8 cellular contexts compared by ENCODE assay signal in genomic region chr12:93570552-93571359, GRCh38. TPM values are rescaled to one million over a fixed set of nuclear protein-coding genes. Genes with fewer than 3 reads are reported as not detected.
DNase-seq lines count a peak whose midpoint lies in the region; ATAC-seq and TF ChIP-seq lines count a peak whose summit lies in the region.

No MANE protein-coding gene starts in this region.

- H3K79me2 ChIP-seq in osteoblast (ENCODE audit: insufficient read depth, low read length): peaks cover 18% of the 10 kb centered on the region

- H3K36me3 ChIP-seq in ES-I3 (ENCODE audit: insufficient read depth, low read length) (peaks cover 13% of the 10 kb centered on the region), osteoblast (ENCODE audit: insufficient read depth, low read length) (peaks cover 4% of the 10 kb centered on the region), thoracic aorta (no peaks in the 10 kb centered on the region)

- H3K4me1 ChIP-seq in ES-I3 (ENCODE audit: insufficient read depth, low read length): peaks cover 9% of the 10 kb centered on the region; the same call in 1 of the 2 replicates
- H3K4me1 ChIP-seq in osteoblast (ENCODE audit: insufficient read depth, low read length): peaks cover 11% of the 10 kb centered on the region
- peaks cover under 1 to 27% of the 10 kb centered on the region in 2 donors for H3K4me1 ChIP-seq in thoracic aorta (ENCODE audit: control insufficient read depth in 1 of 2, low read depth in 2 of 2)

- H3K9me3 Mint-ChIP-seq in activated naive CD8-positive, alpha-beta T cell (ENCODE audit: low read depth): no peaks in the 10 kb centered on the region
- H3K9me3 Mint-ChIP-seq in glutamatergic neuron (ENCODE audit: unreplicated experiment): peaks cover 7% of the 10 kb centered on the region

- H3K4me2 ChIP-seq in osteoblast (ENCODE audit: insufficient read depth, low read length): peak overlapping the region; percentile 96

- H3K4me3 ChIP-seq in LNCaP clone FGC (ENCODE audit: low read depth, low read length) (peak overlapping the region; percentile 70), osteoblast (ENCODE audit: insufficient read depth, low read length) (peak overlapping the region; percentile 91), thoracic aorta (peak overlapping the region; percentile 84)

- TF ChIP-seq CTCF in LNCaP clone FGC (IDR thresholded peaks at IDR 0.05; ENCODE audit: control insufficient read depth, extremely low read depth, insufficient read depth) (no peak), glutamatergic neuron (IDR thresholded peaks at IDR 0.05; ENCODE audit: partially characterized antibody, unreplicated experiment) (no peak), osteoblast (IDR thresholded peaks at IDR 0.05; ENCODE audit: extremely low read depth, low read depth, low read length) (no peak), thoracic aorta (IDR thresholded peaks at IDR 0.05) (no peak)

- peak overlapping the region; percentile 85 for H3K27ac Mint-ChIP-seq in activated naive CD8-positive, alpha-beta T cell
- peak overlapping the region; percentile 70 for H3K27ac Mint-ChIP-seq in glutamatergic neuron (ENCODE audit: unreplicated experiment)

- H3K27ac ChIP-seq in osteoblast (ENCODE audit: low read depth, low read length) (peak overlapping the region; percentile 74), thoracic aorta (peak overlapping the region; percentile 84 to 93)

- peak overlapping the region; percentile 89 for H3K4me3 Mint-ChIP-seq in activated naive CD8-positive, alpha-beta T cell
- peak overlapping the region; percentile 97 for H3K4me3 Mint-ChIP-seq in glutamatergic neuron (ENCODE audit: unreplicated experiment)

- peaks cover 4% of the 10 kb centered on the region for H4K20me1 ChIP-seq in osteoblast (ENCODE audit: insufficient read depth, low read length)

- peaks cover 3% of the 10 kb centered on the region for H3K36me3 Mint-ChIP-seq in activated naive CD8-positive, alpha-beta T cell
- H3K36me3 Mint-ChIP-seq in glutamatergic neuron (ENCODE audit: unreplicated experiment): no peaks in the 10 kb centered on the region

- no peaks in the 10 kb centered on the region for H3K9me3 ChIP-seq in ES-I3 (ENCODE audit: control insufficient read depth, insufficient read depth, low read length)
- no peaks in the 10 kb centered on the region for H3K9me3 ChIP-seq in osteoblast (ENCODE audit: low read depth, low read length)
- H3K9me3 ChIP-seq in thoracic aorta: no peaks in the 10 kb centered on the region

- ATAC-seq in SK-N-SH treated with all-trans-retinoic acid at 6 μM for 48 hours (peak; percentile 79), thoracic aorta (ENCODE audit: insufficient number of reproducible peaks, low FRiP score, low read depth) (peak; percentile 77)

- no peaks in the 10 kb centered on the region for H3K27me3 Mint-ChIP-seq in activated naive CD8-positive, alpha-beta T cell
- H3K27me3 Mint-ChIP-seq in glutamatergic neuron (ENCODE audit: unreplicated experiment): peaks cover 22% of the 10 kb centered on the region

- H3K9ac ChIP-seq in ES-I3 (ENCODE audit: low read depth, low read length): peak overlapping the region; percentile 72

- H2AFZ ChIP-seq in osteoblast (ENCODE audit: low read length): peak overlapping the region; percentile 78

- peaks cover 28% of the 10 kb centered on the region for H3K4me1 Mint-ChIP-seq in activated naive CD8-positive, alpha-beta T cell (ENCODE audit: low read depth)
- peaks cover 9% of the 10 kb centered on the region for H3K4me1 Mint-ChIP-seq in glutamatergic neuron (ENCODE audit: low read depth, unreplicated experiment)

- DNase-seq in GOT3 (lab: John Stamatoyannopoulos, UW): peak; percentile 11
- peak; percentile 78 for DNase-seq in LNCaP clone FGC (ENCODE audit: low read depth)
- DNase-seq in glutamatergic neuron: peak; percentile 91
- peak; percentile 98 for DNase-seq in osteoblast (ENCODE audit: insufficient read length, low spot score, missing footprints)
- DNase-seq in thoracic aorta (ENCODE audit: low spot score): peak; percentile 81

- H3K27me3 ChIP-seq in osteoblast (ENCODE audit: insufficient read depth, low read length): no peaks in the 10 kb centered on the region
- no peaks in the 10 kb centered on the region for H3K27me3 ChIP-seq in thoracic aorta (replicated peaks; ENCODE audit: insufficient read depth)

TF ChIP-seq in SK-N-SH treated with all-trans-retinoic acid at 6 μM for 48 hours, 23 proteins besides CTCF, POLR2A, EP300 and RAD21 (continues in another document):
- TF ChIP-seq TOX (CRISPR knock-in tag; IDR thresholded peaks at IDR 0.05; ENCODE audit: borderline replicate concordance) (no peak), PPARA (CRISPR knock-in tag; IDR thresholded peaks at IDR 0.05; ENCODE audit: borderline replicate concordance) (no peak), ZNF565 (CRISPR knock-in tag; conservative IDR thresholded peaks at IDR 0.05; ENCODE audit: low read depth) (no peak), TCF4 (CRISPR knock-in tag; IDR thresholded peaks at IDR 0.05; ENCODE audit: borderline replicate concordance) (no peak), TSHZ2 (CRISPR knock-in tag; IDR thresholded peaks at IDR 0.05) (peak; percentile 54), ISL1 (CRISPR knock-in tag; IDR thresholded peaks at IDR 0.05) (no peak), RARB (CRISPR knock-in tag; IDR thresholded peaks at IDR 0.05) (no peak), CSDC2 (CRISPR knock-in tag; IDR thresholded peaks at IDR 0.05) (0 out of 2 replicates have a peak, but pooled peaks have one; percentile 17), GLIS3 (CRISPR knock-in tag; IDR thresholded peaks at IDR 0.05) (peak; percentile 90), BACH2 (CRISPR knock-in tag; IDR thresholded peaks at IDR 0.05; ENCODE audit: borderline replicate concordance) (no peak), ZNF70 (CRISPR knock-in tag; IDR thresholded peaks at IDR 0.05) (no peak), CREB5 (CRISPR knock-in tag; IDR thresholded peaks at IDR 0.05; ENCODE audit: low read depth) (no peak), ZNF8 (CRISPR knock-in tag; IDR thresholded peaks at IDR 0.05) (0 out of 2 replicates have a peak, but pooled peaks have one; percentile 19), ARNTL (CRISPR knock-in tag; IDR thresholded peaks at IDR 0.05; ENCODE audit: borderline replicate concordance, low read depth) (no peak), ESRRG (CRISPR knock-in tag; IDR thresholded peaks at IDR 0.05) (no peak), ZFP3 (CRISPR knock-in tag; IDR thresholded peaks at IDR 0.05) (0 out of 2 replicates have a peak, but pooled peaks have one; percentile 30), OSR1 (CRISPR knock-in tag; IDR thresholded peaks at IDR 0.05) (no peak), ZFP30 (CRISPR knock-in tag; IDR thresholded peaks at IDR 0.05) (peak; percentile 42; the same call in 1 of the 2 replicates)
- TF ChIP-seq, protein P1, sequence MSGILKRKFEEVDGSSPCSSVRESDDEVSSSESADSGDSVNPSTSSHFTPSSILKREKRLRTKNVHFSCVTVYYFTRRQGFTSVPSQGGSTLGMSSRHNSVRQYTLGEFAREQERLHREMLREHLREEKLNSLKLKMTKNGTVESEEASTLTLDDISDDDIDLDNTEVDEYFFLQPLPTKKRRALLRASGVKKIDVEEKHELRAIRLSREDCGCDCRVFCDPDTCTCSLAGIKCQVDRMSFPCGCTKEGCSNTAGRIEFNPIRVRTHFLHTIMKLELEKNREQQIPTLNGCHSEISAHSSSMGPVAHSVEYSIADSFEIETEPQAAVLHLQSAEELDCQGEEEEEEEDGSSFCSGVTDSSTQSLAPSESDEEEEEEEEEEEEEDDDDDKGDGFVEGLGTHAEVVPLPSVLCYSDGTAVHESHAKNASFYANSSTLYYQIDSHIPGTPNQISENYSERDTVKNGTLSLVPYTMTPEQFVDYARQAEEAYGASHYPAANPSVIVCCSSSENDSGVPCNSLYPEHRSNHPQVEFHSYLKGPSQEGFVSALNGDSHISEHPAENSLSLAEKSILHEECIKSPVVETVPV (CRISPR knock-in tag; IDR thresholded peaks at IDR 0.05): no peak

RNA-seq across cellular contexts. Expression of gene SOCS2, which starts 1.7 kb away (rescaled TPM):
- total RNA-seq in glutamatergic neuron (ENCODE audit: unreplicated experiment) (36.6 TPM), osteoblast (32.6 and 40.7 TPM in 2 replicates), thoracic aorta (10 to 100 TPM; 51.4 to 56.3 TPM)

Comparison
In these comparisons a context has a peak if more than half of its experiments do, and no peak if none do; other contexts are left out.
1. Peak in every context shown above with its lines: DNase-seq, ATAC-seq, H3K4me3 ChIP-seq and H3K27ac ChIP-seq.
2. DNase-seq: peak in every context shown above with its lines; median percentile 98 in osteoblast; 91 in glutamatergic neuron; 81 in thoracic aorta; 78 in LNCaP clone FGC; 11 in GOT3.